16 cellular contexts compared by ENCODE assay signal in genomic region chr4:42487230-42487629, GRCh38.
DNase-seq lines count a peak whose midpoint lies in the region; ATAC-seq, FAIRE-seq and TF ChIP-seq lines count a peak whose summit lies in the region.
"Had no signal": no experiment of that assay in that cellular context is flagged by ENCODE, and none has a peak within 500 bp of the region (broad histone marks: within the 10 kb centered on the region; RNA-seq: fewer than 3 reads in every experiment).

No MANE protein-coding gene starts in this region.

- H3K27me3 Mint-ChIP-seq in MCF 10A (ENCODE audit: insufficient read depth, unreplicated experiment): no peaks in the 10 kb centered on the region
- H3K27me3 Mint-ChIP-seq in glutamatergic neuron (ENCODE audit: unreplicated experiment): no peaks in the 10 kb centered on the region
- H3K27me3 Mint-ChIP-seq: CD8-positive, alpha-beta memory T cell; IgD-negative memory B cell had no signal

- no peak overlapping the region for H3K56ac ChIP-seq in H1 (replicated peaks; ENCODE audit: insufficient read length, low read depth, low read length)

- peak overlapping the region; percentile 72 for H3K4ac ChIP-seq in H1 (replicated peaks; ENCODE audit: insufficient read length, low read depth, low read length)

- no peak overlapping the region for H4K91ac ChIP-seq in H1 (replicated peaks; ENCODE audit: insufficient read length, low read length)

- no peak overlapping the region for H4K5ac ChIP-seq in H1 (ENCODE audit: insufficient read length, low read depth, low read length)

- H3K36me3 ChIP-seq in breast epithelium (no peaks in the 10 kb centered on the region), OCI-LY3 (replicated peaks; ENCODE audit: low read depth, low read length) (peaks cover 10% of the 10 kb centered on the region), H1 (ENCODE audit: control insufficient read depth in 2 of 4, insufficient read depth in 4 of 4, low read length in 3 of 4) (no peaks in the 10 kb centered on the region)

- H3K4me3 Mint-ChIP-seq in MCF 10A (ENCODE audit: unreplicated experiment): no peak overlapping the region
- no peak overlapping the region for H3K4me3 Mint-ChIP-seq in glutamatergic neuron (ENCODE audit: unreplicated experiment)
- H3K4me3 Mint-ChIP-seq: CD8-positive, alpha-beta memory T cell had no signal

- no peak overlapping the region for H4K8ac ChIP-seq in H1 (ENCODE audit: extremely low read depth, insufficient read depth, low read length)

- FAIRE-seq in H1 (lab: Jason Lieb, UNC): no peak
- FAIRE-seq: H54 had no signal

- H3K79me2 ChIP-seq in OCI-LY3 (ENCODE audit: low read length) (no peaks in the 10 kb centered on the region), H1 (ENCODE audit: control insufficient read depth in 1 of 2, insufficient read depth in 2 of 2, low read length in 2 of 2) (no peaks in the 10 kb centered on the region)

- WGBS in H1 (ENCODE audit: extremely low coverage in 1 of 2, insufficient coverage in 1 of 2, insufficient read length in 1 of 2, insufficient replicate concordance in 2 of 2, low coverage in 1 of 2, low lambda C conversion rate in 2 of 2, missing lambda C conversion rate in 1 of 2), 2 experiments: 82% methylated on average over 1 of the region's 1 CpG; no CpG with 5 or more reads in 1 of the 2 experiments

- no peak overlapping the region for H3K27ac ChIP-seq in breast epithelium
- peak overlapping the region; percentile 95 for H3K27ac ChIP-seq in OCI-LY3 (ENCODE audit: low read length)
- H3K27ac ChIP-seq in H1 (ENCODE audit: low read depth, low read length): no peak overlapping the region
- H3K27ac ChIP-seq: 22Rv1, BLaER1 had no signal

- no peak overlapping the region for H3K23ac ChIP-seq in H1 (ENCODE audit: insufficient read length)

- DNase-seq in MCF 10A (ENCODE audit: unreplicated experiment): peak; percentile 48
- DNase-seq in breast epithelium (ENCODE audit: low spot score in 2 of 2): no peak
- no peak for DNase-seq in H1 (ENCODE audit: low read depth in 1 of 2, low spot score in 2 of 2)
- no peak for DNase-seq in glutamatergic neuron
- no peak for DNase-seq in activated naive CD4-positive, alpha-beta T cell treated with anti-CD3 and anti-CD28 coated beads, Interleukin-2, amount 50 U/mL, for 16 hours
- no peak for DNase-seq in putamen (ENCODE audit: low spot score)
- DNase-seq: Caco-2; CD8-positive, alpha-beta memory T cell; DND-41; GF-D8 had no signal

- H3K4me2 ChIP-seq in OCI-LY3 (ENCODE audit: low read length) (peak overlapping the region; percentile 89), H1 (ENCODE audit: insufficient read depth in 1 of 2, low read depth in 2 of 2, low read length in 2 of 2) (no peak overlapping the region)
- H3K4me2 ChIP-seq: BLaER1 had no signal

- no peaks in the 10 kb centered on the region for H3K27me3 ChIP-seq in breast epithelium
- H3K27me3 ChIP-seq in OCI-LY3 (ENCODE audit: low read depth, low read length): no peaks in the 10 kb centered on the region
- no peaks in the 10 kb centered on the region for H3K27me3 ChIP-seq in H1 (replicated peaks in 1 of 4; ENCODE audit: control insufficient read depth in 3 of 4, extremely low read depth in 1 of 4, insufficient read depth in 3 of 4, low read length in 3 of 4)
- H3K27me3 ChIP-seq: BLaER1 had no signal

- TF ChIP-seq POLR2A in breast epithelium (IDR thresholded peaks at IDR 0.05) (no peak), H1 (IDR thresholded peaks at IDR 0.05; ENCODE audit: control extremely low read depth in 1 of 2, low read depth in 2 of 2, low read length in 2 of 2) (no peak)

- H3K9me3 Mint-ChIP-seq in MCF 10A (ENCODE audit: unreplicated experiment) (no peaks in the 10 kb centered on the region), glutamatergic neuron (ENCODE audit: unreplicated experiment) (peaks cover 8% of the 10 kb centered on the region)
- H3K9me3 Mint-ChIP-seq: CD8-positive, alpha-beta memory T cell; IgD-negative memory B cell had no signal

- no peak for TF ChIP-seq EP300 in H1 (IDR thresholded peaks at IDR 0.05; ENCODE audit: borderline replicate concordance in 1 of 2, low read depth in 2 of 2, low read length in 2 of 2)

- H3K4me1 ChIP-seq in breast epithelium (no peaks in the 10 kb centered on the region), OCI-LY3 (ENCODE audit: low read length) (peaks cover 83% of the 10 kb centered on the region), H1 (replicated peaks in 1 of 4; ENCODE audit: control insufficient read depth in 3 of 4, insufficient read depth in 4 of 4, low read length in 3 of 4) (peaks cover 1 to 33% (median 15%) of the 10 kb centered on the region in 4 experiments; a peak in 6 of 7 replicates)
- H3K4me1 ChIP-seq: BLaER1, Caco-2 had no signal

- H2BK15ac ChIP-seq in H1 (ENCODE audit: low read length): no peak overlapping the region

- POLR2A ChIA-PET in MCF 10A (lab: Yijun Ruan, JAX): interaction anchor here (0.5 kb wide), 1 partner anchor 1607 kb away, joined by 3 read pairs; no protein-coding TSS in a partner anchor
- POLR2A ChIA-PET in H1 (lab: Charles Lee; ENCODE audit: partially characterized antibody): no interaction called here

- H2AK5ac ChIP-seq in H1 (ENCODE audit: low read depth, low read length): no peak overlapping the region

- H2BK120ac ChIP-seq in H1 (replicated peaks; ENCODE audit: low read depth, low read length): peak overlapping the region; percentile 58

- H2AFZ ChIP-seq in OCI-LY3 (ENCODE audit: low read depth, low read length) (no peak overlapping the region), H1 (ENCODE audit: low read length) (no peak overlapping the region)

- CTCF ChIA-PET in MCF 10A (lab: Yijun Ruan, JAX) (interaction anchor here (0.5 to 0.8 kb wide), 2 partner anchors 23 to 577 kb away, joined by 6 read pairs; no protein-coding TSS in a partner anchor), H1 (lab: Charles Lee; ENCODE audit: partially characterized antibody) (interaction anchor here (1.2 kb wide), 1 partner anchor 25 kb away, joined by 3 read pairs; no protein-coding TSS in a partner anchor)

- peak overlapping the region; percentile 68 for H3K9ac ChIP-seq in OCI-LY3 (ENCODE audit: low read length)
- H3K9ac ChIP-seq in H1 (replicated peaks in 1 of 4; ENCODE audit: extremely low read depth in 1 of 4, low read depth in 3 of 4, low read length in 3 of 4): no peak overlapping the region
- H3K9ac ChIP-seq: BLaER1 had no signal

- H2BK20ac ChIP-seq in H1 (ENCODE audit: low read length): no peak overlapping the region

- H3K36me3 Mint-ChIP-seq in MCF 10A (ENCODE audit: insufficient read depth, unreplicated experiment) (no peaks in the 10 kb centered on the region), glutamatergic neuron (ENCODE audit: unreplicated experiment) (peaks cover 4% of the 10 kb centered on the region)

- TF ChIP-seq CTCF in MCF 10A (IDR thresholded peaks at IDR 0.05; ENCODE audit: unreplicated experiment): no peak
- no peak for TF ChIP-seq CTCF in breast epithelium (IDR thresholded peaks at IDR 0.05)
- TF ChIP-seq CTCF in OCI-LY3 (IDR thresholded peaks at IDR 0.05; ENCODE audit: low read depth, low read length): no peak
- no peak for TF ChIP-seq CTCF in H1 (IDR thresholded peaks at IDR 0.05; ENCODE audit: control extremely low read depth in 1 of 3, insufficient read depth in 1 of 3, low read depth in 1 of 3, low read length in 3 of 3)
- no peak for TF ChIP-seq CTCF in glutamatergic neuron (IDR thresholded peaks at IDR 0.05; ENCODE audit: partially characterized antibody, unreplicated experiment)

- H3K27ac Mint-ChIP-seq in MCF 10A (ENCODE audit: low read depth, unreplicated experiment): no peak overlapping the region
- no peak overlapping the region for H3K27ac Mint-ChIP-seq in glutamatergic neuron (ENCODE audit: unreplicated experiment)

- H2BK12ac ChIP-seq in H1 (ENCODE audit: low read depth, low read length): peak overlapping the region; percentile 55; the same call in 1 of the 2 replicates

- H3K23me2 ChIP-seq in H1 (ENCODE audit: low read depth, low read length): no peaks in the 10 kb centered on the region

- H4K20me1 ChIP-seq in OCI-LY3 (ENCODE audit: insufficient read depth, low read length) (no peaks in the 10 kb centered on the region), H1 (replicated peaks in 1 of 2; ENCODE audit: control insufficient read depth in 1 of 2, insufficient read depth in 2 of 2, low read length in 2 of 2) (no peaks in the 10 kb centered on the region)
- H4K20me1 ChIP-seq: BLaER1 had no signal

- H3K4me1 Mint-ChIP-seq in MCF 10A (ENCODE audit: insufficient read depth, unreplicated experiment): peaks cover 22% of the 10 kb centered on the region
- H3K4me1 Mint-ChIP-seq in glutamatergic neuron (ENCODE audit: low read depth, unreplicated experiment): peaks cover 21% of the 10 kb centered on the region

- H3K18ac ChIP-seq in H1 (ENCODE audit: extremely low read depth, low read length): no peak overlapping the region

- intact Hi-C loops in MCF 10A (cut with micrococcal nuclease): no loop called here
- intact Hi-C loops in breast epithelium (cut with DNase I; ENCODE audit: low total_unique reads): no loop called here

- H2BK5ac ChIP-seq in H1 (ENCODE audit: low read depth, low read length): 0 out of 2 replicates have a peak overlapping the region, but pooled peaks have one; percentile 3

- H3K9me3 ChIP-seq in breast epithelium (no peaks in the 10 kb centered on the region), OCI-LY3 (ENCODE audit: insufficient read depth, low read length) (no peaks in the 10 kb centered on the region), H1 (ENCODE audit: insufficient read depth in 2 of 2, low read depth in 1 of 2, low read length in 1 of 2) (no peaks in the 10 kb centered on the region)
- H3K9me3 ChIP-seq: BLaER1, Caco-2 had no signal

- BruUV-seq in MCF 10A (replicated peaks; lab: Mats Ljungman, UMichigan): no TSS peak

- H3K14ac ChIP-seq in H1 (ENCODE audit: insufficient read length): no peak overlapping the region

- no peaks in the 10 kb centered on the region for H3K79me1 ChIP-seq in H1 (ENCODE audit: low read depth, low read length)

- no peak overlapping the region for H3K4me3 ChIP-seq in breast epithelium
- H3K4me3 ChIP-seq in OCI-LY3 (ENCODE audit: low read length): no peak overlapping the region
- H3K4me3 ChIP-seq in H1 (ENCODE audit: extremely low read depth in 1 of 4, insufficient read depth in 2 of 4, low read depth in 3 of 4, low read length in 4 of 4): no peak overlapping the region
- H3K4me3 ChIP-seq: BLaER1 had no signal

- TF ChIP-seq RAD21 in H1 (IDR thresholded peaks at IDR 0.05 in 1 of 2, conservative IDR thresholded peaks at IDR 0.05 in 1 of 2; ENCODE audit: low read depth in 2 of 2, low read length in 2 of 2): no peak

- no peak for ATAC-seq in GM21381 (IDR thresholded peaks at IDR 0.05; ENCODE audit: unreplicated experiment)

TF ChIP-seq in H1, 55 proteins besides CTCF, POLR2A, EP300 and RAD21 (continues in another document):
- no peak for TF ChIP-seq ATF2 (IDR thresholded peaks at IDR 0.05; ENCODE audit: low read length)
